In genomic region chrX:22087158-22087557, GRCh38 we compare ENCODE assay signal across 23 cellular contexts.
"Had no signal": no experiment of that assay in that cellular context is flagged by ENCODE, and none has a peak within 500 bp of the region (broad histone marks: within the 10 kb centered on the region; RNA-seq: fewer than 3 reads in every experiment).

No MANE protein-coding gene starts in this region.

- H3K4me3 ChIP-seq: SK-N-MC had no signal

- H3K9me3 Mint-ChIP-seq: central memory CD8-positive, alpha-beta T cell; IgD-negative memory B cell; T-helper 1 cell treated with Interleukin-12 subunit alpha and Interleukin-12 subunit beta and Interleukin-4 antibody, amounts not matched to agents 30 μg/mL and 1 μg/mL, for 36 hours had no signal

- H3K4me3 Mint-ChIP-seq: activated naive CD4-positive, alpha-beta T cell treated with anti-CD3 and anti-CD28 coated beads for 36 hours; activated T-helper 1 cell treated with anti-CD3 and anti-CD28 coated beads, Interleukin-12 subunit alpha, Interleukin-12 subunit beta, Interleukin-2, Interleukin-4 antibody, amounts not matched to agents 30 ng/mL and 10 ng/mL and 1 ng/mL, durations not matched to agents 14 hours and 24 hours and 36 hours; brain; central memory CD8-positive, alpha-beta T cell; IgD-negative memory B cell; T-helper 1 cell treated with Interleukin-12 subunit alpha and Interleukin-12 subunit beta and Interleukin-4 antibody, amounts not matched to agents 30 μg/mL and 1 μg/mL, for 36 hours had no signal

- H3K4me1 Mint-ChIP-seq: brain; central memory CD8-positive, alpha-beta T cell; IgD-negative memory B cell had no signal

- H3K27me3 Mint-ChIP-seq: brain; central memory CD8-positive, alpha-beta T cell; IgD-negative memory B cell had no signal

- DNase-seq: activated CD4-positive, alpha-beta T cell treated with anti-CD3 and anti-CD28 coated beads for 48 hours; activated CD4-positive, alpha-beta T cell treated with anti-CD3 and anti-CD28 coated beads, Interleukin-2, amount 50 U/mL, for 48 hours; activated gamma-delta T cell; activated naive CD4-positive, alpha-beta T cell treated with anti-CD3 and anti-CD28 coated beads for 36 hours; amygdala; KG1; NCI-H1048; NCI-H1417; NCI-H1930; NCI-H2171; NCI-H2227 treated with DMSO at 0.1 percent for 48 hours; NCI-H446 treated with DMSO at 0.1 percent for 48 hours; NCI-H524 treated with DMSO at 0.1 percent for 48 hours; NCI-H82; SW 1271 had no signal

- ATAC-seq: activated CD4-positive, CD25-positive, alpha-beta regulatory T cell treated with anti-CD3 and anti-CD28 coated beads, Interleukin-2, amount 50 U/mL, for 24 hours; Right ventricle myocardium inferior had no signal

- H3K36me3 Mint-ChIP-seq: brain, IgD-negative memory B cell had no signal

- H3K27ac ChIP-seq: SK-N-MC had no signal

- H3K27ac Mint-ChIP-seq: brain; IgD-negative memory B cell; T-helper 1 cell treated with Interleukin-12 subunit alpha and Interleukin-12 subunit beta and Interleukin-4 antibody, amounts not matched to agents 30 μg/mL and 1 μg/mL, for 36 hours had no signal
